In the genomic region with DNA sequence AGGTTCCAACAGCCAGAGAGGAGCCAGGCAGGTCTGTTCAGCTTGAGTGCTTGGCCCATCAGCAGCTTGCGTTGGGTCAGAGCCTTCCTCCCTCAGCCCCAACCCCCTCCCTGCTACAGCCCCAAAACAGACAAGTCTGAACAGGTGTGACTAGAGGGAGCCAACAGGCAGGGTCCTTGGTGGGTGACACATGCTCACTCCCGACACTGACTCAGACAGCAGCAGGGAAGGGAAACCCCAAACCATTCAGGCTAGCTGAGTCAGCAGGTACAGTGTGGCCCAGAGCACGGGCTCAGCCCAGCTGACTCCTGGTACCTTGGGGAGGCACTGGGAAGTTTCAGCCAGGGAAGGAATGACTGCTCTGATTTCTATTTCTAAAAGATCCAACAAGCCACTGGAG, we compare ENCODE assay signal across 8 cellular contexts.
DNase-seq lines count a peak whose midpoint lies in the region; ATAC-seq, FAIRE-seq and TF ChIP-seq lines count a peak whose summit lies in the region.
"Not testable (repeated sequence)": the region's sequence is repeated elsewhere in the genome, so short reads cannot be mapped to it uniquely, and the experiment has no call there.

No MANE protein-coding gene starts in this region.

- not testable (repeated sequence) for H3K4me3 Mint-ChIP-seq in activated CD8-positive, alpha-beta T cell treated with anti-CD3 and anti-CD28 coated beads for 36 hours; activated naive CD8-positive, alpha-beta T cell treated with anti-CD3 and anti-CD28 coated beads, Interleukin-2, amount 50 U/mL, for 24 hours; stimulated activated naive CD8-positive, alpha-beta T cell treated with anti-CD3 and anti-CD28 coated beads, Interleukin-15, amount 100 ng/mL, for 72 hours

- H3K36me3 Mint-ChIP-seq in activated CD8-positive, alpha-beta T cell treated with anti-CD3 and anti-CD28 coated beads for 36 hours (ENCODE audit: low read depth); activated naive CD8-positive, alpha-beta T cell treated with anti-CD3 and anti-CD28 coated beads, Interleukin-2, amount 50 U/mL, for 24 hours (ENCODE audit: low read depth): not testable (repeated sequence)

- not testable (repeated sequence) for H3K36me3 ChIP-seq in PC-3 (ENCODE audit: low read depth, low read length); heart right ventricle

- TF ChIP-seq RAD21 in A549 (conservative IDR thresholded peaks at IDR 0.05 in 1 of 2, IDR thresholded peaks at IDR 0.05 in 1 of 2) = not testable (repeated sequence)

- H3K27me3 Mint-ChIP-seq in activated CD8-positive, alpha-beta T cell treated with anti-CD3 and anti-CD28 coated beads for 36 hours; activated naive CD8-positive, alpha-beta T cell treated with anti-CD3 and anti-CD28 coated beads, Interleukin-2, amount 50 U/mL, for 24 hours; stimulated activated naive CD8-positive, alpha-beta T cell treated with anti-CD3 and anti-CD28 coated beads, Interleukin-15, amount 100 ng/mL, for 72 hours: not testable (repeated sequence)

- not testable (repeated sequence) for H3K27ac Mint-ChIP-seq in activated CD8-positive, alpha-beta T cell treated with anti-CD3 and anti-CD28 coated beads for 36 hours; activated naive CD8-positive, alpha-beta T cell treated with anti-CD3 and anti-CD28 coated beads, Interleukin-2, amount 50 U/mL, for 24 hours; stimulated activated naive CD8-positive, alpha-beta T cell treated with anti-CD3 and anti-CD28 coated beads, Interleukin-15, amount 100 ng/mL, for 72 hours

- H3K9ac ChIP-seq in PC-3 (ENCODE audit: low read length) = not testable (repeated sequence)

- TF ChIP-seq EP300 in A549 (IDR thresholded peaks at IDR 0.05) = not testable (repeated sequence)

- intact Hi-C loops in PC-3 (cut with micrococcal nuclease); activated CD8-positive, alpha-beta T cell treated with anti-CD3 and anti-CD28 coated beads for 36 hours (cut with micrococcal nuclease); heart right ventricle (cut with DNase I): not testable (repeated sequence)

- not testable (repeated sequence) for H3K4me1 ChIP-seq in A549; PC-3 (ENCODE audit: insufficient read depth, low read length); heart right ventricle

- POLR2A ChIA-PET in A549 (lab: Yijun Ruan, JAX); PC-3 (lab: Charles Lee; ENCODE audit: unreplicated experiment); activated CD8-positive, alpha-beta T cell treated with anti-CD3 and anti-CD28 coated beads for 36 hours (lab: Charles Lee): not testable (repeated sequence)

- peak; percentile 73 to 79 for ATAC-seq in A549
- peak; percentile 65 for ATAC-seq in HG02610 (IDR thresholded peaks at IDR 0.05; ENCODE audit: unreplicated experiment)
- ATAC-seq in PC-3 = peak; percentile 84
- peak; percentile 99 for ATAC-seq in activated CD8-positive, alpha-beta T cell treated with anti-CD3 and anti-CD28 coated beads for 36 hours
- ATAC-seq in activated naive CD8-positive, alpha-beta T cell treated with anti-CD3 and anti-CD28 coated beads, Interleukin-2, amount 50 U/mL, for 24 hours = peak; percentile 97
- peak in 7 of 8 donors; percentile 28 to 74 (median 45) for ATAC-seq in heart right ventricle
- ATAC-seq in omental fat pad (ENCODE audit: low FRiP score) = peak; percentile 86
- peak; percentile 93 for ATAC-seq in stimulated activated naive CD8-positive, alpha-beta T cell treated with anti-CD3 and anti-CD28 coated beads, Interleukin-15, amount 100 ng/mL, for 72 hours

- BruUV-seq in PC-3 (replicated peaks; lab: Mats Ljungman, UMichigan) = not testable (repeated sequence)

- CTCF ChIA-PET in A549 (lab: Yijun Ruan, JAX); PC-3 (lab: Charles Lee); activated CD8-positive, alpha-beta T cell treated with anti-CD3 and anti-CD28 coated beads for 36 hours (lab: Charles Lee): not testable (repeated sequence)

- H2AFZ ChIP-seq in PC-3 (ENCODE audit: low read length) = not testable (repeated sequence)

- not testable (repeated sequence) for H3K9me3 ChIP-seq in A549; PC-3 (ENCODE audit: low read length); heart right ventricle

- not testable (repeated sequence) for TF ChIP-seq POLR2A in A549 (IDR thresholded peaks at IDR 0.05; ENCODE audit: low read length)

- H4K20me1 ChIP-seq in PC-3 (ENCODE audit: low read length) = not testable (repeated sequence)

- TF ChIP-seq CTCF in A549 (IDR thresholded peaks at IDR 0.05); PC-3 (conservative IDR thresholded peaks at IDR 0.05; ENCODE audit: low read depth, low read length); activated CD8-positive, alpha-beta T cell treated with anti-CD3 and anti-CD28 coated beads for 36 hours (IDR thresholded peaks at IDR 0.05); heart right ventricle (IDR thresholded peaks at IDR 0.05); omental fat pad (IDR thresholded peaks at IDR 0.05): not testable (repeated sequence)

- not testable (repeated sequence) for H3K4me3 ChIP-seq in A549; PC-3 (ENCODE audit: low read length); heart right ventricle

- not testable (repeated sequence) for H3K9me2 ChIP-seq in PC-3 (replicated peaks; ENCODE audit: low read length)

- not testable (repeated sequence) for H3K79me2 ChIP-seq in PC-3 (ENCODE audit: low read length)

- not testable (repeated sequence) for H3K27me3 ChIP-seq in PC-3 (ENCODE audit: low read length); heart right ventricle

- not testable (repeated sequence) for H3K9me3 Mint-ChIP-seq in activated CD8-positive, alpha-beta T cell treated with anti-CD3 and anti-CD28 coated beads for 36 hours; activated naive CD8-positive, alpha-beta T cell treated with anti-CD3 and anti-CD28 coated beads, Interleukin-2, amount 50 U/mL, for 24 hours; stimulated activated naive CD8-positive, alpha-beta T cell treated with anti-CD3 and anti-CD28 coated beads, Interleukin-15, amount 100 ng/mL, for 72 hours

- WGBS in A549 (ENCODE audit: missing lambda C conversion rate) = no CpG with 5 or more reads among the region's 3 CpGs
- WGBS in heart right ventricle, 2 donors = no CpG with 5 or more reads among the region's 3 CpGs

- not testable (repeated sequence) for H3K27ac ChIP-seq in A549; PC-3 (ENCODE audit: low read length); heart right ventricle

- not testable (repeated sequence) for FAIRE-seq in A549 (lab: Jason Lieb, UNC)

- not testable (repeated sequence) for H3K4me2 ChIP-seq in A549; PC-3 (ENCODE audit: low read length)

- H3K4me1 Mint-ChIP-seq in activated CD8-positive, alpha-beta T cell treated with anti-CD3 and anti-CD28 coated beads for 36 hours (ENCODE audit: low read depth); activated naive CD8-positive, alpha-beta T cell treated with anti-CD3 and anti-CD28 coated beads, Interleukin-2, amount 50 U/mL, for 24 hours; stimulated activated naive CD8-positive, alpha-beta T cell treated with anti-CD3 and anti-CD28 coated beads, Interleukin-15, amount 100 ng/mL, for 72 hours: not testable (repeated sequence)

- DNase-seq in A549 (ENCODE audit: low read depth in 1 of 2, low spot score in 1 of 2); PC-3; activated CD8-positive, alpha-beta T cell treated with anti-CD3 and anti-CD28 coated beads for 36 hours; activated naive CD8-positive, alpha-beta T cell treated with anti-CD3 and anti-CD28 coated beads, Interleukin-2, amount 50 U/mL, for 24 hours; heart right ventricle; omental fat pad (ENCODE audit: low spot score); stimulated activated naive CD8-positive, alpha-beta T cell treated with anti-CD3 and anti-CD28 coated beads, Interleukin-15, amount 100 ng/mL, for 72 hours: not testable (repeated sequence)

- H3F3A ChIP-seq in PC-3 (ENCODE audit: low read length, unreplicated experiment) = not testable (repeated sequence)

Comparison
In these comparisons a context has a peak if more than half of its experiments do, and no peak if none do; other contexts are left out.
1. ATAC-seq: peak in every context shown above with its lines; median percentile 99 in activated CD8-positive, alpha-beta T cell treated with anti-CD3 and anti-CD28 coated beads for 36 hours; 97 in activated naive CD8-positive, alpha-beta T cell treated with anti-CD3 and anti-CD28 coated beads, Interleukin-2, amount 50 U/mL, for 24 hours; 93 in stimulated activated naive CD8-positive, alpha-beta T cell treated with anti-CD3 and anti-CD28 coated beads, Interleukin-15, amount 100 ng/mL, for 72 hours; 86 in omental fat pad; 84 in PC-3; 76 in A549; 65 in HG02610; 45 in heart right ventricle.